In the genomic region with DNA sequence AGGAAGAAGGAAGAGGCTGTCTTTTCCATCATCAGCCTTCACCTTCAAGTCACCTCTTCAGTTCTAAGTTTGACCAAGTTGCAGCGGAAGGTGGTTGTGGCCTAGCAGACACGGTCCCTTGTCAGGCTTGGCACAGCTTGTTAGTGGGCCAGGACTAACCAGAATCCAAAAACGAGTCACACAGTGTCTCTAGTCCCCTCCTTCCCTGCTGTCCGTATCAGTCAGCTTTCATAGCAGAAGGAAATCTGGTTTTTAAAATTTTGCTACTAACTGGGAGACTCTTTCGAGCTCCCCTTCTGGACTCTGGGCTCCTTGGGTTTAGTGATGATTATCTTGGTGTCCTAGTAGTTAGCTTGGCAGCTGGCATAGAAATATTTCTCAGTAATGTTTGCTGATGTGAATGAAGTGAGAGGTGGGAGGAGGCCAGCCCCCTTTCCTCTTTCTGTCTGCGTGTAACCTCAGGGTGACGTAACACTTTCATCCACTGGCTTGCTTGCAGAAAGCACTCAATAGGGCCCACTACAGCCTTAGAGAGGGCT, we compare ENCODE assay signal across 9 cellular contexts. TPM values are rescaled to one million over a fixed set of nuclear protein-coding genes. Genes with fewer than 3 reads are reported as not detected.
A peak's percentile ranks its signal among the peaks of the same experiment; 100 is the strongest.
DNase-seq lines count a peak whose midpoint lies in the region; ATAC-seq, FAIRE-seq and TF ChIP-seq lines count a peak whose summit lies in the region.
"Had no signal": no experiment of that assay in that cellular context is flagged by ENCODE, and none has a peak within 500 bp of the region (broad histone marks: within the 10 kb centered on the region; RNA-seq: fewer than 3 reads in every experiment).

No MANE protein-coding gene starts in this region.

- H3K79me2 ChIP-seq in GM23248 (ENCODE audit: insufficient read depth) = peaks cover 80% of the 10 kb centered on the region

- peak overlapping the region; percentile 98 for H3K27ac Mint-ChIP-seq in activated B cell treated with CpG ODN at 0.5 μM for 24 hours

- H3K36me3 Mint-ChIP-seq in activated B cell treated with CpG ODN at 0.5 μM for 24 hours (ENCODE audit: low read depth) = peaks cover 33% of the 10 kb centered on the region

- TF ChIP-seq POLR2A in esophagus muscularis mucosa (IDR thresholded peaks at IDR 0.05; ENCODE audit: low read depth) (no peak), spleen (IDR thresholded peaks at IDR 0.05) (no peak)

- no peaks in the 10 kb centered on the region for H3K9me2 ChIP-seq in GM23248 (ENCODE audit: insufficient read depth)

- peak overlapping the region; percentile 97 for H3K9ac ChIP-seq in GM23248

- in situ Hi-C loops in GM23248 (cut with MboI) = no loop called here

- no peaks in the 10 kb centered on the region for H3K36me3 ChIP-seq in A673 (ENCODE audit: insufficient read depth, low read length, poor library complexity, severe bottlenecking)
- H3K36me3 ChIP-seq in GM23248 (ENCODE audit: low read depth) = no peaks in the 10 kb centered on the region
- no peaks in the 10 kb centered on the region for H3K36me3 ChIP-seq in esophagus muscularis mucosa
- H3K36me3 ChIP-seq in spleen = no peaks in the 10 kb centered on the region
- H3K36me3 ChIP-seq: cardiac muscle cell had no signal

- 66 to 67% methylated on average over 7 of the region's 7 CpGs for WGBS in GM23248 (ENCODE audit: low coverage in 1 of 2, low lambda C conversion rate in 2 of 2, missing lambda C conversion rate in 2 of 2), 2 experiments
- 20% methylated on average over 7 of the region's 7 CpGs for WGBS in esophagus muscularis mucosa
- WGBS in spleen, 5 donors = 7 to 19% (median 14%) methylated on average over 7 of the region's 7 CpGs

- H3K4me3 ChIP-seq in A673 (ENCODE audit: low read depth, low read length, poor library complexity, severe bottlenecking) (peak overlapping the region; percentile 80), GM23248 (peak overlapping the region; percentile 100), esophagus muscularis mucosa (peak overlapping the region; percentile 71 to 88 (median 84)), spleen (peak overlapping the region in 7 of 8 donors; percentile 50 to 84 (median 79))
- H3K4me3 ChIP-seq: cardiac muscle cell had no signal

- H3K4me2 ChIP-seq in GM23248 (ENCODE audit: unreplicated experiment) = peak overlapping the region; percentile 85

- CTCF ChIA-PET in A673 (lab: Charles Lee) (no interaction called here), activated B cell treated with CpG ODN at 0.5 μM for 24 hours (lab: Charles Lee) (interaction anchor here (0.6 to 2.3 kb wide), 2 partner anchors 32 to 380 kb away, joined by 4 to 9 read pairs; no protein-coding TSS in a partner anchor)

- no peak for ATAC-seq in activated B cell treated with CpG ODN at 0.5 μM for 24 hours (ENCODE audit: low read depth)

- H3F3A ChIP-seq in GM23248 (ENCODE audit: insufficient read depth) = peaks cover 15% of the 10 kb centered on the region

- no peaks in the 10 kb centered on the region for H3K27me3 Mint-ChIP-seq in activated B cell treated with CpG ODN at 0.5 μM for 24 hours

- peak overlapping the region; percentile 51 for H3K27ac ChIP-seq in A673 (ENCODE audit: low read depth, low read length, poor library complexity, severe bottlenecking)
- H3K27ac ChIP-seq in GM23248 = peak overlapping the region; percentile 96
- peak overlapping the region; percentile 90 to 98 (median 98) for H3K27ac ChIP-seq in esophagus muscularis mucosa (replicated peaks in 1 of 4)
- peak overlapping the region; percentile 76 to 97 (median 96) for H3K27ac ChIP-seq in spleen

- TF ChIP-seq CTCF in A673 (conservative IDR thresholded peaks at IDR 0.05; ENCODE audit: low read depth, low read length) = no peak
- TF ChIP-seq CTCF in activated B cell treated with CpG ODN at 0.5 μM for 24 hours (IDR thresholded peaks at IDR 0.05) = no peak
- no peak for TF ChIP-seq CTCF in esophagus muscularis mucosa (IDR thresholded peaks at IDR 0.05)
- no peak for TF ChIP-seq CTCF in spleen (IDR thresholded peaks at IDR 0.05 in 8 of 11, conservative IDR thresholded peaks at IDR 0.05 in 3 of 11)
- no peak for TF ChIP-seq CTCF in D721Med (IDR thresholded peaks at IDR 0.05; ENCODE audit: insufficient read depth, missing control alignments)

- H3K4me1 ChIP-seq in A673 (ENCODE audit: insufficient read depth, low read length, poor library complexity, severe bottlenecking) = peaks cover 35% of the 10 kb centered on the region
- H3K4me1 ChIP-seq in GM23248 (ENCODE audit: insufficient read depth) = peaks cover 32% of the 10 kb centered on the region
- peaks cover 33 to 62% (median 56%) of the 10 kb centered on the region in 4 donors for H3K4me1 ChIP-seq in esophagus muscularis mucosa
- H3K4me1 ChIP-seq in spleen = peaks cover 50 to 81% (median 72%) of the 10 kb centered on the region in 6 donors

- no peak for FAIRE-seq in D721Med (lab: Jason Lieb, UNC)

- no TSS peak for BruUV-seq in A673 (replicated peaks; lab: Mats Ljungman, UMichigan)

- no peak for TF ChIP-seq EP300 in esophagus muscularis mucosa (IDR thresholded peaks at IDR 0.05)

- H3K9me3 ChIP-seq in A673 (ENCODE audit: low read depth, low read length, poor library complexity, severe bottlenecking) (no peaks in the 10 kb centered on the region), GM23248 (ENCODE audit: low read depth) (no peaks in the 10 kb centered on the region), esophagus muscularis mucosa (no peaks in the 10 kb centered on the region), spleen (no peaks in the 10 kb centered on the region)

- POLR2A ChIA-PET in A673 (lab: Charles Lee; ENCODE audit: low non-redundant PET) (no interaction called here), activated B cell treated with CpG ODN at 0.5 μM for 24 hours (lab: Charles Lee) (interaction anchor here (0.7 to 7.7 kb wide), 7 partner anchors 76 to 291 kb away, joined by 3 to 158 read pairs (median 3); no protein-coding TSS in a partner anchor)

- peak overlapping the region; percentile 43; the same call in 1 of the 2 replicates for H2AFZ ChIP-seq in GM23248

- no peaks in the 10 kb centered on the region for H3K9me3 Mint-ChIP-seq in activated B cell treated with CpG ODN at 0.5 μM for 24 hours

- intact Hi-C loops in A673 (cut with micrococcal nuclease; ENCODE audit: unreplicated experiment) (loop anchor here (5.0 to 10.0 kb wide), 6 partner anchors 64 to 364 kb away; no protein-coding TSS in a partner anchor), activated B cell treated with CpG ODN at 0.5 μM for 24 hours (cut with micrococcal nuclease) (loop anchor here (2.0 kb wide), 1 partner anchor 14 kb away; no protein-coding TSS in a partner anchor), esophagus muscularis mucosa (cut with DNase I) (loop anchor here (5.0 to 10.0 kb wide), 4 partner anchors 72 to 209 kb away; no protein-coding TSS in a partner anchor), spleen (cut with DNase I; ENCODE audit: low total_unique reads) (loop anchor here (5.0 kb wide), 1 partner anchor 74 kb away; no protein-coding TSS in a partner anchor)

- no peaks in the 10 kb centered on the region for H4K20me1 ChIP-seq in GM23248 (ENCODE audit: insufficient read depth)

- H3K4me1 Mint-ChIP-seq in activated B cell treated with CpG ODN at 0.5 μM for 24 hours = peaks cover 68% of the 10 kb centered on the region

- H3K27me3 ChIP-seq in A673 (replicated peaks; ENCODE audit: insufficient read depth, low read depth, low read length, poor library complexity) = no peaks in the 10 kb centered on the region
- H3K27me3 ChIP-seq in GM23248 (replicated peaks; ENCODE audit: insufficient read depth) = no peaks in the 10 kb centered on the region
- H3K27me3 ChIP-seq in esophagus muscularis mucosa = no peaks in the 10 kb centered on the region
- H3K27me3 ChIP-seq in spleen (replicated peaks in 1 of 7) = no peaks in the 10 kb centered on the region
- H3K27me3 ChIP-seq: cardiac muscle cell had no signal

- DNase-seq in A673 (ENCODE audit: low spot score) (no peak), GM23248 (peak; percentile 23), activated B cell treated with CpG ODN at 0.5 μM for 24 hours (no peak), esophagus muscularis mucosa (ENCODE audit: extremely low spot score) (no peak), spleen (no peak), T1000 (lab: John Stamatoyannopoulos, UW) (no peak), D721Med (ENCODE audit: insufficient read length, low spot score) (no peak), NCI-H2081 treated with DMSO at 0.1 percent for 48 hours (lab: John Stamatoyannopoulos, UW) (no peak)

- H3K4me3 Mint-ChIP-seq in activated B cell treated with CpG ODN at 0.5 μM for 24 hours = peak overlapping the region; percentile 99

RNA-seq across cellular contexts. Expression of a gene that starts 3.8 kb away (rescaled TPM):
- 27.4 and 32.4 TPM in 2 replicates for total RNA-seq in A673 (2021)
- total RNA-seq in GM23248 (2014; rRNA removed; shearing (Covaris generic)) = 5.3 and 10.4 TPM in 2 replicates
- 2.5 and 2.9 TPM in 2 replicates for polyA plus RNA-seq in GM23248 (2016; fragmentation: Nextera tagmentation; extraction: Ambion mirVana)
- total RNA-seq in activated B cell treated with CpG ODN at 0.5 μM for 24 hours = 116 and 130 TPM in 2 replicates
- 10 to 100 TPM; 22.4 to 29.6 (median 25.3) TPM for total RNA-seq in esophagus muscularis mucosa
- total RNA-seq in spleen = 100 to 1,000 TPM in 1 of 7 donors, 10 to 100 TPM in 6; 45.7 to 116 (median 86.2) TPM
- 10 to 100 TPM in 2 of 3 donors, 1 to 10 TPM in 1; 7.2 to 12.3 (median 10.6) TPM for polyA plus RNA-seq in spleen
